Comparison of ENCODE assay signal across 27 cellular contexts in genomic region chr7:43302773-43303172, GRCh38.
DNase-seq lines count a peak whose midpoint lies in the region; ATAC-seq and TF ChIP-seq lines count a peak whose summit lies in the region.
"Had no signal": no experiment of that assay in that cellular context is flagged by ENCODE, and none has a peak within 500 bp of the region (broad histone marks: within the 10 kb centered on the region; RNA-seq: fewer than 3 reads in every experiment).

No MANE protein-coding gene starts in this region.

- H3K36me3 Mint-ChIP-seq in activated CD8-positive, alpha-beta T cell treated with anti-CD3 and anti-CD28 coated beads for 36 hours (ENCODE audit: low read depth) = no peaks in the 10 kb centered on the region
- H3K36me3 Mint-ChIP-seq in activated CD8-positive, alpha-beta T cell treated with anti-CD3 and anti-CD28 coated beads, Interleukin-2, amount 10 ng/mL, durations not matched to agents 7 days and 5 days (ENCODE audit: low read depth) = no peaks in the 10 kb centered on the region
- H3K36me3 Mint-ChIP-seq in HFFc6 (ENCODE audit: low read depth) (no peaks in the 10 kb centered on the region), neural progenitor cell (no peaks in the 10 kb centered on the region)
- H3K36me3 Mint-ChIP-seq: natural killer cell, type B pancreatic cell had no signal

- TF ChIP-seq CTCF in activated CD8-positive, alpha-beta T cell treated with anti-CD3 and anti-CD28 coated beads for 36 hours (IDR thresholded peaks at IDR 0.05) = no peak
- TF ChIP-seq CTCF in HFFc6 (IDR thresholded peaks at IDR 0.05) (no peak), neural progenitor cell (IDR thresholded peaks at IDR 0.05) (no peak), RWPE1 (conservative IDR thresholded peaks at IDR 0.05; ENCODE audit: low read depth) (no peak)

- peaks cover 29% of the 10 kb centered on the region for H3K4me1 ChIP-seq in neural progenitor cell
- H3K4me1 ChIP-seq: lower lobe of right lung, Peyer's patch had no signal

- DNase-seq in activated CD8-positive, alpha-beta T cell treated with anti-CD3 and anti-CD28 coated beads for 36 hours = peak; percentile 30
- no peak for DNase-seq in activated CD8-positive, alpha-beta T cell treated with anti-CD3 and anti-CD28 coated beads, Interleukin-2, amount 10 ng/mL, durations not matched to agents 7 days and 5 days
- DNase-seq in HFFc6 (no peak), astrocyte of the hippocampus (ENCODE audit: low read depth, low spot score) (peak; percentile 9), neural progenitor cell (ENCODE audit: low spot score) (no peak), RWPE1 (ENCODE audit: low spot score) (no peak)
- DNase-seq: 8988T; activated B cell treated with CpG ODN at 0.5 μM for 24 hours; activated CD4-positive, alpha-beta T cell treated with anti-CD3 and anti-CD28 coated beads, Interleukin-2, amount 50 U/mL, for 4 hours; activated CD8-positive, alpha-beta memory T cell treated with anti-CD3 and anti-CD28 coated beads, Interleukin-2, amount 50 U/mL, for 4 hours; CD4-positive, alpha-beta T cell; esophagus squamous epithelium; foreskin melanocyte; lower lobe of right lung; natural killer cell; NCI-H2029 treated with DMSO at 0.1 percent for 48 hours; NCI-H526; Peyer's patch; SIG-M5; SW 1271 had no signal

- peaks cover 32% of the 10 kb centered on the region for H3K4me1 Mint-ChIP-seq in activated CD8-positive, alpha-beta T cell treated with anti-CD3 and anti-CD28 coated beads for 36 hours (ENCODE audit: low read depth)
- peaks cover 6% of the 10 kb centered on the region for H3K4me1 Mint-ChIP-seq in activated CD8-positive, alpha-beta T cell treated with anti-CD3 and anti-CD28 coated beads, Interleukin-2, amount 10 ng/mL, durations not matched to agents 7 days and 5 days (ENCODE audit: low read depth)
- peaks cover 38% of the 10 kb centered on the region for H3K4me1 Mint-ChIP-seq in HFFc6 (ENCODE audit: low read depth)
- H3K4me1 Mint-ChIP-seq in neural progenitor cell = peaks cover 21% of the 10 kb centered on the region
- H3K4me1 Mint-ChIP-seq: activated B cell treated with CpG ODN at 0.5 μM for 24 hours, natural killer cell had no signal

- intact Hi-C loops in activated CD8-positive, alpha-beta T cell treated with anti-CD3 and anti-CD28 coated beads for 36 hours (cut with micrococcal nuclease) = loop anchor here (5.0 kb wide), 1 partner anchor 140 kb away; no protein-coding TSS in a partner anchor

- ATAC-seq in activated CD8-positive, alpha-beta T cell treated with anti-CD3 and anti-CD28 coated beads for 36 hours = no peak
- no peak for ATAC-seq in activated CD8-positive, alpha-beta T cell treated with anti-CD3 and anti-CD28 coated beads, Interleukin-2, amount 10 ng/mL, durations not matched to agents 7 days and 5 days
- no peak for ATAC-seq in HG02970 (IDR thresholded peaks at IDR 0.05; ENCODE audit: low FRiP score, unreplicated experiment)
- no peak for ATAC-seq in HG02852 (IDR thresholded peaks at IDR 0.05; ENCODE audit: unreplicated experiment)

- H3K79me2 ChIP-seq in neural progenitor cell (ENCODE audit: low read depth) = no peaks in the 10 kb centered on the region

- peak overlapping the region; percentile 47 for H3K27ac Mint-ChIP-seq in activated CD8-positive, alpha-beta T cell treated with anti-CD3 and anti-CD28 coated beads for 36 hours
- H3K27ac Mint-ChIP-seq in activated CD8-positive, alpha-beta T cell treated with anti-CD3 and anti-CD28 coated beads, Interleukin-2, amount 10 ng/mL, durations not matched to agents 7 days and 5 days = no peak overlapping the region
- H3K27ac Mint-ChIP-seq in HFFc6 = peak overlapping the region; percentile 6; the same call in 1 of the 2 replicates
- H3K27ac Mint-ChIP-seq in neural progenitor cell = peak overlapping the region; percentile 46
- H3K27ac Mint-ChIP-seq: activated B cell treated with CpG ODN at 0.5 μM for 24 hours; CD4-positive, alpha-beta T cell; dendritic cell treated with granulocyte-macrophage colony-stimulating factor and Interleukin-4, amounts not matched to agents 40 ng/mL and 50 ng/mL, for 4 days; natural killer cell; type B pancreatic cell had no signal

- H3F3A ChIP-seq in neural progenitor cell (ENCODE audit: low read depth) = no peaks in the 10 kb centered on the region

- H3K4me3 Mint-ChIP-seq in activated CD8-positive, alpha-beta T cell treated with anti-CD3 and anti-CD28 coated beads for 36 hours = no peak overlapping the region
- no peak overlapping the region for H3K4me3 Mint-ChIP-seq in activated CD8-positive, alpha-beta T cell treated with anti-CD3 and anti-CD28 coated beads, Interleukin-2, amount 10 ng/mL, durations not matched to agents 7 days and 5 days
- H3K4me3 Mint-ChIP-seq in HFFc6 (no peak overlapping the region), neural progenitor cell (peak overlapping the region; percentile 41)
- H3K4me3 Mint-ChIP-seq: activated B cell treated with CpG ODN at 0.5 μM for 24 hours; CD4-positive, alpha-beta T cell; dendritic cell treated with granulocyte-macrophage colony-stimulating factor and Interleukin-4, amounts not matched to agents 40 ng/mL and 50 ng/mL, for 4 days; natural killer cell; type B pancreatic cell had no signal

- CTCF ChIA-PET in activated CD8-positive, alpha-beta T cell treated with anti-CD3 and anti-CD28 coated beads for 36 hours (lab: Charles Lee) = interaction anchor here (1.2 to 3.8 kb wide), 2 partner anchors 12 to 41 kb away, joined by 3 to 20 read pairs; no protein-coding TSS in a partner anchor
- CTCF ChIA-PET in activated CD8-positive, alpha-beta T cell treated with anti-CD3 and anti-CD28 coated beads, Interleukin-2, amount 10 ng/mL, durations not matched to agents 7 days and 5 days (lab: Charles Lee) = no interaction called here
- CTCF ChIA-PET in RWPE1 (lab: Yijun Ruan, JAX) = interaction anchor here (0.7 kb wide), 1 partner anchor 16 kb away, joined by 3 read pairs; no protein-coding TSS in a partner anchor

- H3K9me3 ChIP-seq in neural progenitor cell (ENCODE audit: low read depth) = no peaks in the 10 kb centered on the region
- H3K9me3 ChIP-seq: esophagus squamous epithelium, lower lobe of right lung, MG63, Peyer's patch had no signal

- no peak overlapping the region for H3K4me3 ChIP-seq in neural progenitor cell
- H3K4me3 ChIP-seq: cardiac muscle cell, esophagus squamous epithelium, lower lobe of right lung, MG63, Peyer's patch, smooth muscle cell had no signal

- peak overlapping the region; percentile 57 for H2AFZ ChIP-seq in neural progenitor cell (replicated peaks)

- no peak overlapping the region for H3K9ac ChIP-seq in neural progenitor cell

- H3K27me3 Mint-ChIP-seq in activated CD8-positive, alpha-beta T cell treated with anti-CD3 and anti-CD28 coated beads for 36 hours = peaks cover 18% of the 10 kb centered on the region
- H3K27me3 Mint-ChIP-seq in activated CD8-positive, alpha-beta T cell treated with anti-CD3 and anti-CD28 coated beads, Interleukin-2, amount 10 ng/mL, durations not matched to agents 7 days and 5 days (ENCODE audit: low read depth) = no peaks in the 10 kb centered on the region
- peaks cover 1% of the 10 kb centered on the region; the same call in 1 of the 2 replicates for H3K27me3 Mint-ChIP-seq in HFFc6 (ENCODE audit: insufficient read depth)
- H3K27me3 Mint-ChIP-seq in neural progenitor cell (ENCODE audit: insufficient read depth, low read depth) = peaks cover 2% of the 10 kb centered on the region

- no peaks in the 10 kb centered on the region for H4K20me1 ChIP-seq in neural progenitor cell (ENCODE audit: low read depth)

- H3K27me3 ChIP-seq in neural progenitor cell = no peaks in the 10 kb centered on the region
- H3K27me3 ChIP-seq: cardiac muscle cell, MG63, Peyer's patch had no signal

- H3K4me2 ChIP-seq in neural progenitor cell = no peak overlapping the region

- no peaks in the 10 kb centered on the region for H3K9me3 Mint-ChIP-seq in activated CD8-positive, alpha-beta T cell treated with anti-CD3 and anti-CD28 coated beads for 36 hours
- no peaks in the 10 kb centered on the region for H3K9me3 Mint-ChIP-seq in activated CD8-positive, alpha-beta T cell treated with anti-CD3 and anti-CD28 coated beads, Interleukin-2, amount 10 ng/mL, durations not matched to agents 7 days and 5 days (ENCODE audit: insufficient read depth)
- no peaks in the 10 kb centered on the region for H3K9me3 Mint-ChIP-seq in HFFc6
- H3K9me3 Mint-ChIP-seq in neural progenitor cell = no peaks in the 10 kb centered on the region
- H3K9me3 Mint-ChIP-seq: activated B cell treated with CpG ODN at 0.5 μM for 24 hours; CD4-positive, alpha-beta T cell; dendritic cell treated with granulocyte-macrophage colony-stimulating factor and Interleukin-4, amounts not matched to agents 40 ng/mL and 50 ng/mL, for 4 days; natural killer cell; type B pancreatic cell had no signal

- POLR2A ChIA-PET in activated CD8-positive, alpha-beta T cell treated with anti-CD3 and anti-CD28 coated beads for 36 hours (lab: Charles Lee) = no interaction called here
- POLR2A ChIA-PET in activated CD8-positive, alpha-beta T cell treated with anti-CD3 and anti-CD28 coated beads, Interleukin-2, amount 10 ng/mL, durations not matched to agents 7 days and 5 days (lab: Charles Lee) = no interaction called here
- POLR2A ChIA-PET in RWPE1 (lab: Yijun Ruan, JAX; ENCODE audit: low non-redundant PET) = no interaction called here

- H3K36me3 ChIP-seq in neural progenitor cell = no peaks in the 10 kb centered on the region
- H3K36me3 ChIP-seq: cardiac muscle cell, esophagus squamous epithelium, lower lobe of right lung, MG63, Peyer's patch had no signal

- no peak overlapping the region for H3K27ac ChIP-seq in neural progenitor cell
- H3K27ac ChIP-seq in RWPE1 = no peak overlapping the region
- H3K27ac ChIP-seq: cardiac muscle cell, esophagus squamous epithelium, lower lobe of right lung, Peyer's patch had no signal

Comparison
In these comparisons a context has a peak if more than half of its experiments do, and no peak if none do; other contexts are left out.
1. DNase-seq: peak in activated CD8-positive, alpha-beta T cell treated with anti-CD3 and anti-CD28 coated beads for 36 hours (single experiment) and astrocyte of the hippocampus (single experiment); none in activated CD8-positive, alpha-beta T cell treated with anti-CD3 and anti-CD28 coated beads, Interleukin-2, amount 10 ng/mL, durations not matched to agents 7 days and 5 days (single experiment), HFFc6 (single experiment), neural progenitor cell (single experiment) and RWPE1 (single experiment).